8 cellular contexts compared by ENCODE assay signal in genomic region chr4:151644625-151645024, GRCh38.
DNase-seq lines count a peak whose midpoint lies in the region; ATAC-seq and TF ChIP-seq lines count a peak whose summit lies in the region.

No MANE protein-coding gene starts in this region.

- H3K4me1 ChIP-seq in IMR-90 (ENCODE audit: control insufficient read depth, insufficient read depth, low read length) (no peaks in the 10 kb centered on the region), neural progenitor cell (peaks cover 3% of the 10 kb centered on the region)

- H2BK5ac ChIP-seq in IMR-90 (ENCODE audit: low read depth, low read length, poor library complexity, severe bottlenecking): no peak overlapping the region

- H4K8ac ChIP-seq in IMR-90 (ENCODE audit: low read depth in 2 of 2, low read length in 2 of 2): no peak overlapping the region

- H3K4me2 ChIP-seq in IMR-90 (ENCODE audit: low read depth, low read length) (no peak overlapping the region), neural progenitor cell (no peak overlapping the region)

- POLR2A ChIA-PET in IMR-90 (lab: Charles Lee; ENCODE audit: unreplicated experiment): no interaction called here

- no peak overlapping the region for H4K5ac ChIP-seq in IMR-90 (ENCODE audit: low read depth, low read length)

- 41% methylated on average over 2 of the region's 3 CpGs; no CpG with 5 or more reads in 1 of the 2 experiments for WGBS in IMR-90 (ENCODE audit: extremely low coverage in 2 of 2, insufficient read length in 1 of 2), 2 experiments

- no peaks in the 10 kb centered on the region for H3K9me1 ChIP-seq in IMR-90 (ENCODE audit: insufficient read depth, low read length)

- no peak overlapping the region for H2BK120ac ChIP-seq in IMR-90 (ENCODE audit: low read depth, low read length)

- intact Hi-C loops in IMR-90 (cut with micrococcal nuclease): loop anchor here (10.0 kb wide), 1 partner anchor 730 kb away; no protein-coding TSS in a partner anchor

- H4K91ac ChIP-seq in IMR-90 (ENCODE audit: insufficient read depth, low read depth, low read length): no peak overlapping the region

- H2AFZ ChIP-seq in IMR-90 (replicated peaks; ENCODE audit: low read length, poor library complexity): no peak overlapping the region
- peak overlapping the region; percentile 19 for H2AFZ ChIP-seq in neural progenitor cell (replicated peaks)

- no peak overlapping the region for H3K14ac ChIP-seq in IMR-90 (replicated peaks; ENCODE audit: low read depth, low read length)

- H2AK9ac ChIP-seq in IMR-90 (replicated peaks; ENCODE audit: low read depth, low read length, poor library complexity): no peak overlapping the region

- no peaks in the 10 kb centered on the region for H4K20me1 ChIP-seq in IMR-90 (ENCODE audit: insufficient read depth, low read length)
- H4K20me1 ChIP-seq in neural progenitor cell (ENCODE audit: low read depth): no peaks in the 10 kb centered on the region

- H3K27ac Mint-ChIP-seq in neural progenitor cell: peak overlapping the region; percentile 8

- H3K79me1 ChIP-seq in IMR-90 (ENCODE audit: low read depth in 1 of 2, low read length in 2 of 2): no peaks in the 10 kb centered on the region

- TF ChIP-seq RAD21 in IMR-90 (IDR thresholded peaks at IDR 0.05; ENCODE audit: low read length): 0 out of 2 replicates have a peak, but pooled peaks have one; percentile 5

- H3K27ac ChIP-seq in IMR-90 (ENCODE audit: insufficient read depth, low read length) (no peak overlapping the region), neural progenitor cell (no peak overlapping the region)

- H3K4ac ChIP-seq in IMR-90 (ENCODE audit: low read depth, low read length): no peak overlapping the region

- dilution Hi-C loops in IMR-90 (cut with HindIII; ENCODE audit: low sequenced_read_pairs, unreplicated experiment): no loop called here

- TF ChIP-seq POLR2A in IMR-90 (IDR thresholded peaks at IDR 0.05; ENCODE audit: low read depth, low read length): no peak

- no peaks in the 10 kb centered on the region for H3K9me3 Mint-ChIP-seq in neural progenitor cell

- no peak overlapping the region for H2BK20ac ChIP-seq in IMR-90 (ENCODE audit: low read depth, low read length)

- no peak overlapping the region for H3K4me3 Mint-ChIP-seq in neural progenitor cell

- H3K27me3 ChIP-seq in IMR-90 (ENCODE audit: control insufficient read depth, insufficient read depth, low read length) (peaks cover 20% of the 10 kb centered on the region), neural progenitor cell (no peaks in the 10 kb centered on the region)

- peak; percentile 17 to 70 for DNase-seq in NCI-H526 (lab: John Stamatoyannopoulos, UW)
- no peak for DNase-seq in NCI-H526 treated with DMSO at 0.1 percent for 48 hours (lab: John Stamatoyannopoulos, UW)
- DNase-seq in IMR-90: no peak
- DNase-seq in astrocyte of the spinal cord (ENCODE audit: low read depth, low spot score): no peak
- DNase-seq in neural progenitor cell (ENCODE audit: low spot score): peak; percentile 83
- no peak for DNase-seq in NCI-H187 (lab: John Stamatoyannopoulos, UW)

- H3K36me3 ChIP-seq in IMR-90 (ENCODE audit: control insufficient read depth, insufficient read depth, low read length) (no peaks in the 10 kb centered on the region), neural progenitor cell (no peaks in the 10 kb centered on the region)

- H3K4me1 Mint-ChIP-seq in neural progenitor cell: peaks cover 15% of the 10 kb centered on the region

- ATAC-seq in IMR-90 (ENCODE audit: low read depth) (no peak), GM18861 (IDR thresholded peaks at IDR 0.05; ENCODE audit: unreplicated experiment) (no peak), GM18858 (IDR thresholded peaks at IDR 0.05; ENCODE audit: unreplicated experiment) (no peak)

- H3K36me3 Mint-ChIP-seq in neural progenitor cell: no peaks in the 10 kb centered on the region

- H3K9me3 ChIP-seq in IMR-90 (ENCODE audit: control insufficient read depth, insufficient read depth, low read length) (no peaks in the 10 kb centered on the region), neural progenitor cell (ENCODE audit: low read depth) (no peaks in the 10 kb centered on the region)

- in situ Hi-C loops in IMR-90 (cut with MboI; ENCODE audit: low sequenced_read_pairs) (no loop called here), astrocyte of the spinal cord (cut with HindIII; ENCODE audit: low sequenced_read_pairs) (no loop called here)

- H2AK5ac ChIP-seq in IMR-90 (ENCODE audit: low read depth, low read length): no peak overlapping the region

- peaks cover 5% of the 10 kb centered on the region for H3K27me3 Mint-ChIP-seq in neural progenitor cell (ENCODE audit: insufficient read depth, low read depth)

- no peak overlapping the region for H3K18ac ChIP-seq in IMR-90 (ENCODE audit: low read depth, low read length)

- no peaks in the 10 kb centered on the region for H3K79me2 ChIP-seq in neural progenitor cell (ENCODE audit: low read depth)

- H3K23ac ChIP-seq in IMR-90 (ENCODE audit: low read depth, low read length): no peak overlapping the region

- H3K4me3 ChIP-seq in IMR-90 (ENCODE audit: insufficient read depth, low read depth, low read length): no peak overlapping the region
- no peak overlapping the region for H3K4me3 ChIP-seq in astrocyte of the spinal cord (ENCODE audit: low read depth, low read length)
- H3K4me3 ChIP-seq in neural progenitor cell: no peak overlapping the region

- CTCF ChIA-PET in IMR-90 (lab: Yijun Ruan, JAX): interaction anchor here (0.6 to 1.7 kb wide), 2 partner anchors 18 to 20 kb away, joined by 3 to 4 read pairs; no protein-coding TSS in a partner anchor

- no peak overlapping the region for H3K56ac ChIP-seq in IMR-90 (ENCODE audit: extremely low read depth, insufficient read depth, low read length)

- H3K9ac ChIP-seq in IMR-90 (ENCODE audit: low read depth, low read length) (no peak overlapping the region), neural progenitor cell (no peak overlapping the region)

- peak; percentile 22; the same call in 1 of the 2 replicates for TF ChIP-seq CTCF in IMR-90 (conservative IDR thresholded peaks at IDR 0.05; ENCODE audit: low read depth, low read length)
- peak; percentile 56 for TF ChIP-seq CTCF in astrocyte of the spinal cord (IDR thresholded peaks at IDR 0.05; ENCODE audit: low read depth, low read length)
- TF ChIP-seq CTCF in neural progenitor cell (IDR thresholded peaks at IDR 0.05): peak; percentile 74

- H3F3A ChIP-seq in neural progenitor cell (ENCODE audit: low read depth): no peaks in the 10 kb centered on the region

- no TSS peak for BruUV-seq in IMR-90 (replicated peaks; lab: Mats Ljungman, UMichigan)

- H2BK15ac ChIP-seq in IMR-90 (ENCODE audit: low read depth, low read length): no peak overlapping the region

TF ChIP-seq in IMR-90, 13 proteins besides CTCF, POLR2A, EP300 and RAD21:
- peak; percentile 33; the same call in 1 of the 2 replicates for TF ChIP-seq SMC3 (IDR thresholded peaks at IDR 0.05; ENCODE audit: low read depth, low read length)
- TF ChIP-seq NFE2L2 (IDR thresholded peaks at IDR 0.05; ENCODE audit: low read depth, low read length): no peak
- TF ChIP-seq MAFK (IDR thresholded peaks at IDR 0.05; ENCODE audit: low read depth, low read length): no peak
TF ChIP-seq in IMR-90: peak in this region for 1.

Comparison
In these comparisons a context has a peak if more than half of its experiments do, and no peak if none do; other contexts are left out.
1. DNase-seq: peak in NCI-H526 (2 of 2) and neural progenitor cell (single experiment); none in NCI-H526 treated with DMSO at 0.1 percent for 48 hours (single experiment), IMR-90 (single experiment), astrocyte of the spinal cord (single experiment) and NCI-H187 (0 of 2).
2. CTCF ChIP-seq: peak in every context shown above with its lines; median percentile 74 in neural progenitor cell; 56 in astrocyte of the spinal cord; 22 in IMR-90.